In the genomic region with DNA sequence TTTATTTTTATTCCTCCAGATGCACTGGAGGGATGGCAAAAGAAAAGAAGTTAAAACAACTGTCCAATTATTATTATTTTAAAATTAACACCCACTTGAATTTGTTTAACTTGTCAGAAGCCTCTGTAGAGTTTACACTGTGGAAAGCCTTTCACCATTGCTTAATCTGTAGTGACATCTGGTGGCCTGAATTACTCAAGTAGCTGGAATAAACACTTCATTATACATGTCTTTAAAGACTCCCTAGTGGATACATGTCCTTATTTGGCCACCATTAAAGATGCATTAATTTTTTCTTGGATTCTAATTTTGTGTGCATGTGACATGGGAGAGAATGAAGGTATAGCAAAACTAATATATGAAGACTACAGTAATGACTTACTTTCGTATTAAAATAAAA, we compare ENCODE assay signal across 8 cellular contexts.
DNase-seq lines count a peak whose midpoint lies in the region; ATAC-seq and TF ChIP-seq lines count a peak whose summit lies in the region.

No MANE protein-coding gene starts in this region.

- ATAC-seq in GM18870 (IDR thresholded peaks at IDR 0.05; ENCODE audit: unreplicated experiment) (peak; percentile 48), left lung (peak; percentile 81), GM21529 (IDR thresholded peaks at IDR 0.05; ENCODE audit: unreplicated experiment) (no peak), GM19467 (IDR thresholded peaks at IDR 0.05; ENCODE audit: unreplicated experiment) (no peak), GM19023 (IDR thresholded peaks at IDR 0.05; ENCODE audit: unreplicated experiment) (no peak)

- in situ Hi-C loops in ACHN (cut with HindIII; ENCODE audit: low pct_ligation_motif_present, low pct_unique_long_range_greater_than_20kb, low sequenced_read_pairs), result no loop called here

- H3K36me3 ChIP-seq in left lung, result no peaks in the 10 kb centered on the region

- H3K9me3 ChIP-seq in left lung, result no peaks in the 10 kb centered on the region

- intact Hi-C loops in left lung (cut with DNase I), result no loop called here

- no peaks in the 10 kb centered on the region for H3K4me1 ChIP-seq in left lung

- H3K27ac ChIP-seq in left lung, result no peak overlapping the region

- H3K27me3 ChIP-seq in left lung, result no peaks in the 10 kb centered on the region

- peak; percentile 61 for DNase-seq in ACHN
- peak; percentile 35 for DNase-seq in NCI-H1417 treated with DMSO at 0.1 percent for 48 hours (lab: John Stamatoyannopoulos, UW)
- DNase-seq in astrocyte of the hippocampus (ENCODE audit: low read depth, low spot score), result peak; percentile 80
- DNase-seq in left lung, result no peak

- TF ChIP-seq CTCF in left lung (IDR thresholded peaks at IDR 0.05), result peak; percentile 11 to 18

- H3K4me3 ChIP-seq in left lung, result no peak overlapping the region

Comparison
In these comparisons a context has a peak if more than half of its experiments do, and no peak if none do; other contexts are left out.
1. DNase-seq: peak in ACHN (single experiment), NCI-H1417 treated with DMSO at 0.1 percent for 48 hours (single experiment) and astrocyte of the hippocampus (single experiment); none in left lung (0 of 2).
2. ATAC-seq: peak in GM18870 (single experiment) and left lung (single experiment); none in GM21529 (single experiment), GM19467 (single experiment) and GM19023 (single experiment).